9 cellular contexts compared by ENCODE assay signal in genomic region chr1:226643167-226643566, GRCh38.
DNase-seq lines count a peak whose midpoint lies in the region; ATAC-seq and TF ChIP-seq lines count a peak whose summit lies in the region.
"Had no signal": no experiment of that assay in that cellular context is flagged by ENCODE, and none has a peak within 500 bp of the region (broad histone marks: within the 10 kb centered on the region; RNA-seq: fewer than 3 reads in every experiment).

No MANE protein-coding gene starts in this region.

- H4K8ac ChIP-seq in neuronal stem cell (ENCODE audit: low read depth, low read length) = no peak overlapping the region

- peak overlapping the region; percentile 82 for H3K4me3 Mint-ChIP-seq in T-helper 17 cell

- H3K79me1 ChIP-seq in neuronal stem cell (ENCODE audit: low read depth, low read length) = no peaks in the 10 kb centered on the region

- no peak overlapping the region for H2AK5ac ChIP-seq in neuronal stem cell (ENCODE audit: low read depth, low read length)

- H3K27me3 ChIP-seq in mammary epithelial cell (ENCODE audit: insufficient read depth, low read length) (no peaks in the 10 kb centered on the region), neuronal stem cell (ENCODE audit: control insufficient read depth in 3 of 3, insufficient read depth in 3 of 3, low read depth in 1 of 3, low read length in 3 of 3) (no peaks in the 10 kb centered on the region)
- H3K27me3 ChIP-seq: cardiac muscle cell had no signal

- no peak overlapping the region for H3K4me3 ChIP-seq in mammary epithelial cell (replicated peaks in 1 of 3; ENCODE audit: insufficient read depth in 1 of 3, low read depth in 2 of 3, low read length in 3 of 3)
- no peak overlapping the region for H3K4me3 ChIP-seq in neuronal stem cell (ENCODE audit: low read length in 2 of 2)
- H3K4me3 ChIP-seq: cardiac muscle cell had no signal

- H3K4me1 Mint-ChIP-seq in T-helper 17 cell = peaks cover 44% of the 10 kb centered on the region

- DNase-seq in activated CD8-positive, alpha-beta memory T cell treated with anti-CD3 and anti-CD28 coated beads for 1 hour (ENCODE audit: extremely low read depth in 1 of 2, low read depth in 1 of 2) = peak; percentile 42 to 44
- DNase-seq in activated CD8-positive, alpha-beta memory T cell treated with anti-CD3 and anti-CD28 coated beads, Interleukin-2, amount 50 U/mL, for 48 hours = no peak
- DNase-seq in T-helper 17 cell (peak in 1 of 3 donors; percentile 43), mammary epithelial cell (peak; percentile 87), neuronal stem cell (ENCODE audit: low spot score) (no peak)
- DNase-seq in NK-92 treated with Interleukin-12 subunit alpha and Interleukin-12 subunit beta, amount 100 ng/mL, for 24 hours (lab: John Stamatoyannopoulos, UW) = no peak

- dilution Hi-C loops in mammary epithelial cell (cut with HindIII; ENCODE audit: low sequenced_read_pairs) = no loop called here

- no peak overlapping the region for H3K4ac ChIP-seq in neuronal stem cell (ENCODE audit: low read length)

- in situ Hi-C loops in mammary epithelial cell (cut with MboI; ENCODE audit: low sequenced_read_pairs in 2 of 2) = no loop called here

- no TSS peak for BruUV-seq in mammary epithelial cell (replicated peaks; lab: Mats Ljungman, UMichigan)

- H3K36me3 ChIP-seq in mammary epithelial cell (ENCODE audit: insufficient read depth, low read length) (no peaks in the 10 kb centered on the region), neuronal stem cell (replicated peaks in 1 of 2; ENCODE audit: control insufficient read depth in 2 of 2, insufficient read depth in 2 of 2, low read length in 2 of 2) (peaks cover 8 to 25% of the 10 kb centered on the region in 2 donors)
- H3K36me3 ChIP-seq: cardiac muscle cell had no signal

- H2BK5ac ChIP-seq in neuronal stem cell (ENCODE audit: low read length) = peak overlapping the region; percentile 44

- H3K23ac ChIP-seq in neuronal stem cell (ENCODE audit: low read depth, low read length, poor library complexity) = peak overlapping the region; percentile 44

- ATAC-seq in HG03432 (IDR thresholded peaks at IDR 0.05; ENCODE audit: unreplicated experiment) = peak; percentile 76
- ATAC-seq in T-helper 17 cell = peak; percentile 68
- ATAC-seq in HG03175 (IDR thresholded peaks at IDR 0.05; ENCODE audit: unreplicated experiment) = no peak

- TF ChIP-seq CTCF in mammary epithelial cell (conservative IDR thresholded peaks at IDR 0.05 in 1 of 2, IDR thresholded peaks at IDR 0.05 in 1 of 2; ENCODE audit: extremely low read depth in 1 of 2, insufficient read depth in 1 of 2, low read depth in 1 of 2, low read length in 2 of 2) = no peak

- 3% methylated on average over 6 of the region's 9 CpGs for WGBS in mammary epithelial cell (ENCODE audit: low coverage, missing lambda C conversion rate)
- no CpG with 5 or more reads among the region's 9 CpGs for WGBS in neuronal stem cell (ENCODE audit: extremely low coverage in 2 of 2, insufficient read length in 2 of 2, insufficient replicate concordance in 1 of 2), 2 donors

- no peak overlapping the region for H2BK12ac ChIP-seq in neuronal stem cell (ENCODE audit: low read length)

- no peaks in the 10 kb centered on the region for H3K79me2 ChIP-seq in mammary epithelial cell (ENCODE audit: insufficient read depth, low read length)

- H3K4me2 ChIP-seq in mammary epithelial cell (ENCODE audit: insufficient read depth, low read depth, low read length) (peak overlapping the region; percentile 45), neuronal stem cell (ENCODE audit: insufficient read depth, low read length, poor library complexity, severe bottlenecking) (no peak overlapping the region)

- H3K27ac Mint-ChIP-seq in T-helper 17 cell = peak overlapping the region; percentile 87

- H2AFZ ChIP-seq in mammary epithelial cell (ENCODE audit: low read depth, low read length) (no peak overlapping the region), neuronal stem cell (ENCODE audit: low read length) (no peak overlapping the region)

- peak overlapping the region; percentile 91 for H2BK15ac ChIP-seq in neuronal stem cell (ENCODE audit: low read length)

- peak overlapping the region; percentile 49 for H4K91ac ChIP-seq in neuronal stem cell (ENCODE audit: low read depth, low read length, poor library complexity)

- H3K4me1 ChIP-seq in mammary epithelial cell (ENCODE audit: insufficient read depth, low read length) (peaks cover 17% of the 10 kb centered on the region), neuronal stem cell (ENCODE audit: control insufficient read depth in 2 of 2, insufficient read depth in 1 of 2, low read depth in 1 of 2, low read length in 2 of 2) (peaks cover 12 to 23% of the 10 kb centered on the region in 2 donors)

- no peak overlapping the region for H2BK120ac ChIP-seq in neuronal stem cell (ENCODE audit: low read depth, low read length)

- H3K9me3 ChIP-seq in T-helper 17 cell (ENCODE audit: control insufficient read depth, low read length, poor library complexity, severe bottlenecking) (no peaks in the 10 kb centered on the region), mammary epithelial cell (replicated peaks; ENCODE audit: insufficient read depth, low read length) (no peaks in the 10 kb centered on the region), neuronal stem cell (replicated peaks in 1 of 2; ENCODE audit: control insufficient read depth in 2 of 2, insufficient read depth in 1 of 2, low read depth in 1 of 2, low read length in 2 of 2) (no peaks in the 10 kb centered on the region)

- H3K18ac ChIP-seq in neuronal stem cell (ENCODE audit: low read length) = peak overlapping the region; percentile 89

- no peak overlapping the region for H3K9ac ChIP-seq in mammary epithelial cell (ENCODE audit: insufficient read depth, low read length)
- peak overlapping the region; percentile 32 for H3K9ac ChIP-seq in neuronal stem cell (ENCODE audit: low read depth, low read length, poor library complexity)

- H3K36me3 Mint-ChIP-seq in T-helper 17 cell (ENCODE audit: low read depth) = peaks cover 2% of the 10 kb centered on the region

- H4K20me1 ChIP-seq in mammary epithelial cell (ENCODE audit: insufficient read depth, low read length) = no peaks in the 10 kb centered on the region

- no peak overlapping the region for H3K14ac ChIP-seq in neuronal stem cell (ENCODE audit: low read length)

- H3K27ac ChIP-seq in mammary epithelial cell (ENCODE audit: insufficient read depth, low read depth, low read length) (no peak overlapping the region), neuronal stem cell (replicated peaks; ENCODE audit: low read length) (peak overlapping the region; percentile 43)
- H3K27ac ChIP-seq: cardiac muscle cell had no signal

- no peaks in the 10 kb centered on the region for H3K27me3 Mint-ChIP-seq in T-helper 17 cell

- intact Hi-C loops in mammary epithelial cell (cut with micrococcal nuclease) = loop anchor here (5.0 kb wide), 1 partner anchor 44 kb away; no protein-coding TSS in a partner anchor

- CTCF ChIA-PET in mammary epithelial cell (lab: Charles Lee; ENCODE audit: low non-redundant PET) = no interaction called here

Comparison
In these comparisons a context has a peak if more than half of its experiments do, and no peak if none do; other contexts are left out.
1. DNase-seq: peak in activated CD8-positive, alpha-beta memory T cell treated with anti-CD3 and anti-CD28 coated beads for 1 hour (2 of 2) and mammary epithelial cell (single experiment); none in activated CD8-positive, alpha-beta memory T cell treated with anti-CD3 and anti-CD28 coated beads, Interleukin-2, amount 50 U/mL, for 48 hours (single experiment), neuronal stem cell (single experiment) and NK-92 treated with Interleukin-12 subunit alpha and Interleukin-12 subunit beta, amount 100 ng/mL, for 24 hours (single experiment).